13 cellular contexts compared by ENCODE assay signal in genomic region chr17:42402121-42402516, GRCh38. TPM values are rescaled to one million over a fixed set of nuclear protein-coding genes. Genes with fewer than 3 reads are reported as not detected.
DNase-seq lines count a peak whose midpoint lies in the region; ATAC-seq and TF ChIP-seq lines count a peak whose summit lies in the region.
"Had no signal": no experiment of that assay in that cellular context is flagged by ENCODE, and none has a peak within 500 bp of the region (broad histone marks: within the 10 kb centered on the region; RNA-seq: fewer than 3 reads in every experiment).

No MANE protein-coding gene starts in this region.

- POLR2A ChIA-PET in IMR-90 (lab: Charles Lee; ENCODE audit: unreplicated experiment): no interaction called here
- POLR2A ChIA-PET in naive thymus-derived CD4-positive, alpha-beta T cell (lab: Charles Lee): interaction anchor here (0.7 to 1.9 kb wide), 3 partner anchors 65 to 79 kb away, joined by 3 to 10 read pairs (median 4); no protein-coding TSS in a partner anchor

- no peak overlapping the region for H2BK20ac ChIP-seq in IMR-90 (ENCODE audit: low read depth, low read length)

- H3K4me1 ChIP-seq in IMR-90 (ENCODE audit: control insufficient read depth, insufficient read depth, low read length) (peaks cover 26% of the 10 kb centered on the region), duodenal mucosa (ENCODE audit: control insufficient read depth in 1 of 2, insufficient read depth in 2 of 2, low read length in 2 of 2) (peaks cover 21 to 28% of the 10 kb centered on the region in 2 donors)
- peaks cover 0 to 19% of the 10 kb centered on the region in 2 donors for H3K4me1 ChIP-seq in naive thymus-derived CD4-positive, alpha-beta T cell (ENCODE audit: control insufficient read depth in 2 of 2, insufficient read depth in 2 of 2, low read length in 2 of 2)

- no peaks in the 10 kb centered on the region for H3K9me3 ChIP-seq in IMR-90 (ENCODE audit: control insufficient read depth, insufficient read depth, low read length)
- no peaks in the 10 kb centered on the region for H3K9me3 ChIP-seq in duodenal mucosa (ENCODE audit: control insufficient read depth in 1 of 2, low read length in 2 of 2)
- H3K9me3 ChIP-seq in naive thymus-derived CD4-positive, alpha-beta T cell (ENCODE audit: control insufficient read depth in 2 of 3, low read length in 3 of 3): no peaks in the 10 kb centered on the region
- H3K9me3 ChIP-seq: spleen had no signal

- ATAC-seq in IMR-90 (ENCODE audit: low read depth): peak; percentile 24
- no peak for ATAC-seq in HG02763 (IDR thresholded peaks at IDR 0.05; ENCODE audit: unreplicated experiment)
- ATAC-seq in naive thymus-derived CD4-positive, alpha-beta T cell: no peak

- DNase-seq in EH (ENCODE audit: low read depth): peak; percentile 35
- DNase-seq in IMR-90: peak; percentile 57
- DNase-seq in osteocyte (ENCODE audit: extremely low spot score, unreplicated experiment): no peak
- DNase-seq in NCI-H1092 treated with DMSO at 0.1 percent for 48 hours (lab: John Stamatoyannopoulos, UW): no peak
- DNase-seq in stimulated activated CD4-positive, alpha-beta T cell treated with anti-CD3 and anti-CD28 coated beads, Interleukin-4, amount 100 ng/mL, for 24 hours: no peak
- no peak for DNase-seq in naive thymus-derived CD4-positive, alpha-beta T cell
- DNase-seq: anterior cingulate cortex; CD4-positive, alpha-beta memory T cell; NCI-H187 treated with DMSO at 0.1 percent for 48 hours; spleen had no signal

- no peaks in the 10 kb centered on the region for H3K27me3 Mint-ChIP-seq in osteocyte (ENCODE audit: unreplicated experiment)
- peaks cover 0 to 3% (median 0%) of the 10 kb centered on the region in 5 donors for H3K27me3 Mint-ChIP-seq in naive thymus-derived CD4-positive, alpha-beta T cell
- H3K27me3 Mint-ChIP-seq: CD4-positive, alpha-beta memory T cell had no signal

- no peaks in the 10 kb centered on the region for H3K9me3 Mint-ChIP-seq in osteocyte (ENCODE audit: unreplicated experiment)
- H3K9me3 Mint-ChIP-seq in naive thymus-derived CD4-positive, alpha-beta T cell: no peaks in the 10 kb centered on the region
- H3K9me3 Mint-ChIP-seq: T-helper 2 cell treated with Interferon-gamma antibody and Interleukin-4, amounts not matched to agents 5 μg/mL and 100 μg/mL, for 36 hours had no signal

- CTCF ChIA-PET in IMR-90 (lab: Yijun Ruan, JAX): interaction anchor here (0.6 kb wide), 2 partner anchors 80 to 151 kb away, joined by 3 to 4 read pairs; no protein-coding TSS in a partner anchor
- CTCF ChIA-PET in naive thymus-derived CD4-positive, alpha-beta T cell (lab: Charles Lee): interaction anchor here (1.0 to 13.7 kb wide), 3 partner anchors 9 to 89 kb away, joined by 3 to 264 read pairs (median 4); no protein-coding TSS in a partner anchor

- peak overlapping the region in 1 of 2 experiments; percentile 9; a peak in 1 of 4 replicates for H4K8ac ChIP-seq in IMR-90 (ENCODE audit: low read depth in 2 of 2, low read length in 2 of 2)

- peaks cover 54% of the 10 kb centered on the region for H3K4me1 Mint-ChIP-seq in osteocyte (ENCODE audit: unreplicated experiment)
- H3K4me1 Mint-ChIP-seq in naive thymus-derived CD4-positive, alpha-beta T cell: peaks cover 13 to 41% (median 20%) of the 10 kb centered on the region in 7 donors

- H3K27me3 ChIP-seq in IMR-90 (ENCODE audit: control insufficient read depth, insufficient read depth, low read length) (no peaks in the 10 kb centered on the region), duodenal mucosa (ENCODE audit: control insufficient read depth in 1 of 2, insufficient read depth in 2 of 2, low read length in 2 of 2) (no peaks in the 10 kb centered on the region)
- no peaks in the 10 kb centered on the region for H3K27me3 ChIP-seq in naive thymus-derived CD4-positive, alpha-beta T cell (ENCODE audit: control insufficient read depth in 2 of 2, insufficient read depth in 2 of 2, low read length in 2 of 2)
- H3K27me3 ChIP-seq: spleen had no signal

- no peak overlapping the region for H3K18ac ChIP-seq in IMR-90 (ENCODE audit: low read depth, low read length)

- H4K20me1 ChIP-seq in IMR-90 (ENCODE audit: insufficient read depth, low read length): peaks cover 84% of the 10 kb centered on the region

- H2BK120ac ChIP-seq in IMR-90 (ENCODE audit: low read depth, low read length): no peak overlapping the region

- no TSS peak for BruUV-seq in IMR-90 (replicated peaks; lab: Mats Ljungman, UMichigan)

- 4% methylated on average over 3 of the region's 3 CpGs; no CpG with 5 or more reads in 1 of the 2 experiments for WGBS in IMR-90 (ENCODE audit: extremely low coverage in 2 of 2, insufficient read length in 1 of 2), 2 experiments

- H3K9ac ChIP-seq in IMR-90 (ENCODE audit: low read depth, low read length) (0 out of 2 replicates have a peak overlapping the region, but pooled peaks have one; percentile 16), duodenal mucosa (ENCODE audit: low read depth in 1 of 2, low read length in 2 of 2) (peak overlapping the region; percentile 28 to 38)

- H3K4me3 Mint-ChIP-seq in osteocyte (ENCODE audit: unreplicated experiment): no peak overlapping the region
- H3K4me3 Mint-ChIP-seq in naive thymus-derived CD4-positive, alpha-beta T cell: no peak overlapping the region
- H3K4me3 Mint-ChIP-seq: CD4-positive, alpha-beta memory T cell; T-helper 2 cell treated with Interferon-gamma antibody and Interleukin-4, amounts not matched to agents 5 μg/mL and 100 μg/mL, for 36 hours had no signal

- no peak overlapping the region for H2BK5ac ChIP-seq in IMR-90 (ENCODE audit: low read depth, low read length, poor library complexity, severe bottlenecking)

- peaks cover 13% of the 10 kb centered on the region for H3K36me3 Mint-ChIP-seq in osteocyte (ENCODE audit: unreplicated experiment)
- H3K36me3 Mint-ChIP-seq in naive thymus-derived CD4-positive, alpha-beta T cell: no peaks in the 10 kb centered on the region
- H3K36me3 Mint-ChIP-seq: CD4-positive, alpha-beta memory T cell had no signal

- H3K27ac Mint-ChIP-seq in osteocyte (ENCODE audit: unreplicated experiment): peak overlapping the region; percentile 48
- H3K27ac Mint-ChIP-seq in naive thymus-derived CD4-positive, alpha-beta T cell: peak overlapping the region in 3 of 9 donors; percentile 32 to 79 (median 53)
- H3K27ac Mint-ChIP-seq: T-helper 2 cell treated with Interferon-gamma antibody and Interleukin-4, amounts not matched to agents 5 μg/mL and 100 μg/mL, for 36 hours had no signal

- TF ChIP-seq POLR2A in IMR-90 (IDR thresholded peaks at IDR 0.05; ENCODE audit: low read depth, low read length): no peak

- peaks cover 17% of the 10 kb centered on the region for H3K9me1 ChIP-seq in IMR-90 (ENCODE audit: insufficient read depth, low read length)

- H3K4me3 ChIP-seq in IMR-90 (ENCODE audit: insufficient read depth, low read depth, low read length) (no peak overlapping the region), duodenal mucosa (ENCODE audit: low read depth in 1 of 2, low read length in 2 of 2) (no peak overlapping the region)
- no peak overlapping the region for H3K4me3 ChIP-seq in naive thymus-derived CD4-positive, alpha-beta T cell (ENCODE audit: low read length)
- H3K4me3 ChIP-seq: spleen had no signal

- H3K27ac ChIP-seq in IMR-90 (ENCODE audit: insufficient read depth, low read length): peak overlapping the region; percentile 40
- no peak overlapping the region for H3K27ac ChIP-seq in duodenal mucosa (ENCODE audit: low read depth, low read length)
- H3K27ac ChIP-seq in naive thymus-derived CD4-positive, alpha-beta T cell (ENCODE audit: low read depth, low read length): no peak overlapping the region

- H3K23ac ChIP-seq in IMR-90 (ENCODE audit: low read depth, low read length): no peak overlapping the region

- H3K14ac ChIP-seq in IMR-90 (replicated peaks; ENCODE audit: low read depth, low read length): no peak overlapping the region

- no peak overlapping the region for H2AFZ ChIP-seq in IMR-90 (replicated peaks; ENCODE audit: low read length, poor library complexity)

- no peak overlapping the region for H4K5ac ChIP-seq in IMR-90 (ENCODE audit: low read depth, low read length)

- no peak overlapping the region for H4K91ac ChIP-seq in IMR-90 (ENCODE audit: insufficient read depth, low read depth, low read length)

- no peak overlapping the region for H2AK5ac ChIP-seq in IMR-90 (ENCODE audit: low read depth, low read length)

- no peak overlapping the region for H2BK15ac ChIP-seq in IMR-90 (ENCODE audit: low read depth, low read length)

- H3K56ac ChIP-seq in IMR-90 (ENCODE audit: extremely low read depth, insufficient read depth, low read length): no peak overlapping the region

- H2AK9ac ChIP-seq in IMR-90 (replicated peaks; ENCODE audit: low read depth, low read length, poor library complexity): no peak overlapping the region

- dilution Hi-C loops in IMR-90 (cut with HindIII; ENCODE audit: low sequenced_read_pairs, unreplicated experiment): no loop called here

- TF ChIP-seq RAD21 in IMR-90 (IDR thresholded peaks at IDR 0.05; ENCODE audit: low read length): no peak

- H3K79me1 ChIP-seq in IMR-90 (ENCODE audit: low read depth in 1 of 2, low read length in 2 of 2): peaks cover 21 to 74% of the 10 kb centered on the region in 2 experiments

- in situ Hi-C loops in IMR-90 (cut with MboI; ENCODE audit: low sequenced_read_pairs): loop anchor here (5.0 kb wide), 1 partner anchor 80 kb away; no protein-coding TSS in a partner anchor

- intact Hi-C loops in IMR-90 (cut with micrococcal nuclease): loop anchor here (5.0 kb wide), 1 partner anchor 375 kb away; no protein-coding TSS in a partner anchor
- intact Hi-C loops in naive thymus-derived CD4-positive, alpha-beta T cell (cut with micrococcal nuclease): loop anchor here in 1 of 2 donors (5.0 to 10.0 kb wide), 2 partner anchors 65 to 207 kb away; partner anchors contain the start of gene GHDC

- TF ChIP-seq CTCF in IMR-90 (conservative IDR thresholded peaks at IDR 0.05; ENCODE audit: low read depth, low read length) (no peak), osteocyte (IDR thresholded peaks at IDR 0.05) (no peak)

- no peak overlapping the region; the same call in 1 of the 2 replicates for H3K4me2 ChIP-seq in IMR-90 (ENCODE audit: low read depth, low read length)

- H3K36me3 ChIP-seq in IMR-90 (ENCODE audit: control insufficient read depth, insufficient read depth, low read length) (peaks cover 34% of the 10 kb centered on the region), duodenal mucosa (ENCODE audit: control insufficient read depth in 1 of 2, insufficient read depth in 2 of 2, low read length in 2 of 2) (no peaks in the 10 kb centered on the region)
- no peaks in the 10 kb centered on the region for H3K36me3 ChIP-seq in naive thymus-derived CD4-positive, alpha-beta T cell (ENCODE audit: control insufficient read depth in 2 of 3, insufficient read depth in 3 of 3, low read length in 3 of 3)

- H3K4ac ChIP-seq in IMR-90 (ENCODE audit: low read depth, low read length): peak overlapping the region; percentile 7; the same call in 1 of the 2 replicates

RNA-seq across cellular contexts. Expression of gene STAT3, which starts 13.9 kb away (rescaled TPM):
- total RNA-seq in IMR-90 (2012; rRNA removed): 61.9 and 66.3 TPM in 2 replicates
- polyA plus RNA-seq in IMR-90 (2012; rRNA removed): 47.2 and 48.0 TPM in 2 replicates
- polyA plus RNA-seq in IMR-90 (2012; cell fraction: cytosol; rRNA removed): 28.3 and 33.2 TPM in 2 replicates
- 56.6 and 109 TPM in 2 replicates for polyA plus RNA-seq in IMR-90 (2012; cell fraction: nucleus; rRNA removed; ENCODE audit: low replicate concordance)
- total RNA-seq in osteocyte: 280 and 281 TPM in 2 replicates
- 100 to 1,000 TPM; 133 to 275 (median 231) TPM for total RNA-seq in naive thymus-derived CD4-positive, alpha-beta T cell
- 100 to 1,000 TPM; 159 to 189 TPM for polyA plus RNA-seq in naive thymus-derived CD4-positive, alpha-beta T cell

RNA-seq across cellular contexts. Expression of gene CAVIN1, which starts 20.9 kb away (rescaled TPM):
- total RNA-seq in IMR-90 (2012; rRNA removed) (556 and 644 TPM in 2 replicates), osteocyte (487 and 510 TPM in 2 replicates)
- 491 and 533 TPM in 2 replicates for polyA plus RNA-seq in IMR-90 (2012; rRNA removed)
- polyA plus RNA-seq in IMR-90 (2012; cell fraction: cytosol; rRNA removed): 401 and 422 TPM in 2 replicates
- 174 and 195 TPM in 2 replicates for polyA plus RNA-seq in IMR-90 (2012; cell fraction: nucleus; rRNA removed; ENCODE audit: low replicate concordance)
- 1 to 10 TPM in 2 of 5 experiments, under 1 TPM in 1, not detected in 2; 0.32 to 3.8 (median 1.1) TPM for total RNA-seq in naive thymus-derived CD4-positive, alpha-beta T cell
- polyA plus RNA-seq in naive thymus-derived CD4-positive, alpha-beta T cell: under 1 TPM; 0.25 to 0.81 TPM

RNA-seq across cellular contexts. Expression of gene ATP6V0A1, which starts 56.6 kb away (rescaled TPM):
- 18.8 and 23.6 TPM in 2 replicates for total RNA-seq in IMR-90 (2012; rRNA removed)
- 34.0 and 36.2 TPM in 2 replicates for polyA plus RNA-seq in IMR-90 (2012; rRNA removed)
- polyA plus RNA-seq in IMR-90 (2012; cell fraction: cytosol; rRNA removed): 24.2 and 40.8 TPM in 2 replicates
- 174 and 188 TPM in 2 replicates for polyA plus RNA-seq in IMR-90 (2012; cell fraction: nucleus; rRNA removed; ENCODE audit: low replicate concordance)
- total RNA-seq in osteocyte: 63.2 and 67.1 TPM in 2 replicates
- total RNA-seq in naive thymus-derived CD4-positive, alpha-beta T cell: 10 to 100 TPM; 16.1 to 74.8 (median 17.9) TPM
- 10 to 100 TPM; 10.7 to 16.8 TPM for polyA plus RNA-seq in naive thymus-derived CD4-positive, alpha-beta T cell

Comparison
In these comparisons a context has a peak if more than half of its experiments do, and no peak if none do; other contexts are left out.
1. DNase-seq: peak in EH (single experiment) and IMR-90 (single experiment); none in osteocyte (single experiment), NCI-H1092 treated with DMSO at 0.1 percent for 48 hours (single experiment), stimulated activated CD4-positive, alpha-beta T cell treated with anti-CD3 and anti-CD28 coated beads, Interleukin-4, amount 100 ng/mL, for 24 hours (single experiment) and naive thymus-derived CD4-positive, alpha-beta T cell (0 of 9).
2. RNA of gene CAVIN1, which starts 20.9 kb away (total RNA-seq): 556 to 644 TPM in IMR-90 and 487 to 510 TPM in osteocyte; 0.32 to 3.8 TPM in naive thymus-derived CD4-positive, alpha-beta T cell; every median in the first group is over 100 times any median in the second.